In the genomic region with DNA sequence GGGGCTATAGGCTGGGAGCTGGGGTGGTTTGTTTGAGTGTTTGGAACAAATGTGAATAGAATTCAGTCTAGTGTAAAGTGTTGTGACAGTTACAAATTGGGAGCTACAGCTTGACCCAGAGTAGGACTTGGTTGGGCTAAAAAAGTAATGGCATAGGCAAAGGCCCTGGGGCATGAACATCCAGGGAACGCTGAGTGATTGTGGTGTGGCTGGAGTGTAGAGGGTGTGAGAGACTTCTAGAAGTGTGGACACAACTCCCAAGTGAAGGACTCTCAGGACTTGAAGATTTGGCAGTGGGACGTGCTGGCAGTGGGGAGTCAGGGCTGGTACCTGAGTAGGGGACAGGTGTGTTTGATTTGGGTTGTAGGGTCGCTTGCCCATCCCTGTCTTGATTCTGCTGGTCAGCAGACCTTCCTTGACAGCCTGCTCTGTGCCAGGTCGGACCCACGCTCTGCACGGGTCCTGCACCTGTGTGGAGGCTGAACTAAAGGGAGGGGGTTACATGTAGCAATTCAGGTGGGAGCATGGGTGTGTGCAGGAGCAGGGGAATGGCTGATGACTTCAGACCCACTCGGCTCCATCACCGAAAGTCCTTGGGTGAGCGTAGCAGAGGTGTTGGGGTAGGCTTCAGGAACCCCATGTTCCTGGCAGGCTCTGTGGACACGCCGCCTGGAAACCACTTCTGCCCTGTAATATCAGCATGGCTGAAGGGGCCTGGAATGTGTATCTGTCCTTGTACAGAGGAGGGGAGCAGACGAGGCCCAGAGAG, we compare ENCODE assay signal across 12 cellular contexts. TPM values are rescaled to one million over a fixed set of nuclear protein-coding genes. Genes with fewer than 3 reads are reported as not detected.
DNase-seq lines count a peak whose midpoint lies in the region; ATAC-seq, FAIRE-seq and TF ChIP-seq lines count a peak whose summit lies in the region.
"Had no signal": no experiment of that assay in that cellular context is flagged by ENCODE, and none has a peak within 500 bp of the region (broad histone marks: within the 10 kb centered on the region; RNA-seq: fewer than 3 reads in every experiment).

No MANE protein-coding gene starts in this region.

- intact Hi-C loops in natural killer cell (cut with micrococcal nuclease) (no loop called here), heart right ventricle (cut with DNase I) (loop anchor here in 3 of 10 donors (2.0 to 5.0 kb wide), 2 partner anchors 19 to 40 kb away; no protein-coding TSS in a partner anchor), pancreas (cut with DNase I) (loop anchor here in 1 of 3 donors (5.0 kb wide), 1 partner anchor 40 kb away; no protein-coding TSS in a partner anchor)

- H3K36me3 Mint-ChIP-seq in natural killer cell: no peaks in the 10 kb centered on the region
- no peaks in the 10 kb centered on the region for H3K36me3 Mint-ChIP-seq in natural killer cell treated with Interleukin-12 subunit alpha and Interleukin-12 subunit beta and Interleukin-15 and Interleukin-18, amount 100 ng/mL, for 72 hours

- peak overlapping the region; percentile 70 to 92 (median 84) for H3K27ac ChIP-seq in heart right ventricle
- H3K27ac ChIP-seq in pancreas: peak overlapping the region; percentile 13 to 75 (median 53)

- H3K9me3 ChIP-seq in heart right ventricle: no peaks in the 10 kb centered on the region
- no peaks in the 10 kb centered on the region for H3K9me3 ChIP-seq in pancreas
- no peaks in the 10 kb centered on the region for H3K9me3 ChIP-seq in HAP-1

- H3K4me1 Mint-ChIP-seq in natural killer cell: peaks cover 64 to 86% of the 10 kb centered on the region in 2 donors
- peaks cover 45 to 60% of the 10 kb centered on the region in 2 donors for H3K4me1 Mint-ChIP-seq in natural killer cell treated with Interleukin-12 subunit alpha and Interleukin-12 subunit beta and Interleukin-15 and Interleukin-18, amount 100 ng/mL, for 72 hours (ENCODE audit: low read depth in 2 of 2)

- ATAC-seq in natural killer cell (no peak), heart right ventricle (peak; percentile 26 to 87 (median 70)), pancreas (peak in 1 of 4 donors; percentile 1)
- no peak for ATAC-seq in natural killer cell treated with Interleukin-12 subunit alpha and Interleukin-12 subunit beta and Interleukin-15 and Interleukin-18, amount 100 ng/mL, for 72 hours

- H3K4me3 ChIP-seq in heart right ventricle (no peak overlapping the region), pancreas (no peak overlapping the region), HAP-1 (no peak overlapping the region)

- in situ Hi-C loops in HAP-1 (cut with MboI; ENCODE audit: low sequenced_read_pairs): no loop called here

- WGBS in heart right ventricle, 2 donors: 65% methylated on average over 12 of the region's 12 CpGs
- 50 to 58% methylated on average over 12 of the region's 12 CpGs for WGBS in pancreas, 2 donors

- no peak for DNase-seq in natural killer cell
- no peak for DNase-seq in natural killer cell treated with Interleukin-12 subunit alpha and Interleukin-12 subunit beta and Interleukin-15 and Interleukin-18, amount 100 ng/mL, for 72 hours (ENCODE audit: low spot score)
- DNase-seq in heart right ventricle: peak in 1 of 2 donors; percentile 59
- DNase-seq in pancreas: no peak
- DNase-seq in NCI-H510A treated with DMSO at 0.1 percent for 48 hours (lab: John Stamatoyannopoulos, UW): no peak
- no peak for DNase-seq in SIG-M5 (lab: John Stamatoyannopoulos, UW)
- no peak for DNase-seq in NCI-H1436 (lab: John Stamatoyannopoulos, UW)
- no peak for DNase-seq in HAP-1 (ENCODE audit: low spot score in 2 of 2)
- DNase-seq: aorta, DND-41, NCI-H1930, OCI-M1 had no signal

- no peaks in the 10 kb centered on the region for H3K9me3 Mint-ChIP-seq in natural killer cell
- H3K9me3 Mint-ChIP-seq in natural killer cell treated with Interleukin-12 subunit alpha and Interleukin-12 subunit beta and Interleukin-15 and Interleukin-18, amount 100 ng/mL, for 72 hours: no peaks in the 10 kb centered on the region

- FAIRE-seq in pancreas (lab: Jason Lieb, UNC): no peak

- no peak for TF ChIP-seq CTCF in natural killer cell (IDR thresholded peaks at IDR 0.05)
- TF ChIP-seq CTCF in heart right ventricle (IDR thresholded peaks at IDR 0.05): no peak
- TF ChIP-seq CTCF in pancreas (IDR thresholded peaks at IDR 0.05): no peak

- no peak overlapping the region for H3K4me3 Mint-ChIP-seq in natural killer cell
- H3K4me3 Mint-ChIP-seq in natural killer cell treated with Interleukin-12 subunit alpha and Interleukin-12 subunit beta and Interleukin-15 and Interleukin-18, amount 100 ng/mL, for 72 hours: no peak overlapping the region

- no peaks in the 10 kb centered on the region for H3K27me3 Mint-ChIP-seq in natural killer cell (ENCODE audit: low read depth in 2 of 2)
- H3K27me3 Mint-ChIP-seq in natural killer cell treated with Interleukin-12 subunit alpha and Interleukin-12 subunit beta and Interleukin-15 and Interleukin-18, amount 100 ng/mL, for 72 hours: no peaks in the 10 kb centered on the region

- peaks cover 0 to 16% (median 6%) of the 10 kb centered on the region in 9 donors for H3K36me3 ChIP-seq in heart right ventricle
- H3K36me3 ChIP-seq in pancreas: no peaks in the 10 kb centered on the region
- no peaks in the 10 kb centered on the region for H3K36me3 ChIP-seq in HAP-1 (replicated peaks)

- H3K27ac Mint-ChIP-seq in natural killer cell: peak overlapping the region; percentile 65 to 86
- H3K27ac Mint-ChIP-seq in natural killer cell treated with Interleukin-12 subunit alpha and Interleukin-12 subunit beta and Interleukin-15 and Interleukin-18, amount 100 ng/mL, for 72 hours: peak overlapping the region in 1 of 2 donors; percentile 3

- H3K4me1 ChIP-seq in heart right ventricle (peaks cover 51 to 99% (median 96%) of the 10 kb centered on the region in 9 donors), pancreas (peaks cover 52 to 59% (median 55%) of the 10 kb centered on the region in 3 donors), HAP-1 (no peaks in the 10 kb centered on the region)

- no peaks in the 10 kb centered on the region for H3K27me3 ChIP-seq in heart right ventricle
- H3K27me3 ChIP-seq in pancreas: no peaks in the 10 kb centered on the region
- no peaks in the 10 kb centered on the region for H3K27me3 ChIP-seq in HAP-1 (ENCODE audit: low read depth)

RNA-seq across cellular contexts. Expression of a gene that starts 43.3 kb away (rescaled TPM):
- total RNA-seq in natural killer cell (10 to 100 TPM; 36.5 to 51.5 (median 37.9) TPM), heart right ventricle (10 to 100 TPM; 40.4 to 61.5 (median 50.8) TPM), pancreas (10 to 100 TPM; 21.3 to 45.0 (median 23.5) TPM)
- total RNA-seq in natural killer cell treated with Interleukin-12 subunit alpha and Interleukin-12 subunit beta and Interleukin-15 and Interleukin-18, amount 100 ng/mL, for 72 hours: 10 to 100 TPM; 49.7 to 54.4 TPM
- polyA plus RNA-seq in heart right ventricle (10 to 100 TPM; 24.2 to 26.8 TPM), pancreas (10 to 100 TPM; 14.5 to 20.8 TPM)

Comparison
In these comparisons a context has a peak if more than half of its experiments do, and no peak if none do; other contexts are left out.
1. ATAC-seq: peak in heart right ventricle (8 of 8); none in natural killer cell (0 of 3) and natural killer cell treated with Interleukin-12 subunit alpha and Interleukin-12 subunit beta and Interleukin-15 and Interleukin-18, amount 100 ng/mL, for 72 hours (0 of 2).